Comparison of ENCODE assay signal across 22 cellular contexts in genomic region chr5:179475211-179475840, GRCh38.
DNase-seq lines count a peak whose midpoint lies in the region; ATAC-seq, FAIRE-seq and TF ChIP-seq lines count a peak whose summit lies in the region.
"Had no signal": no experiment of that assay in that cellular context is flagged by ENCODE, and none has a peak within 500 bp of the region (broad histone marks: within the 10 kb centered on the region; RNA-seq: fewer than 3 reads in every experiment).

No MANE protein-coding gene starts in this region.

- H3K79me1 ChIP-seq in IMR-90 (ENCODE audit: low read depth in 1 of 2, low read length in 2 of 2) = no peaks in the 10 kb centered on the region
- no peaks in the 10 kb centered on the region for H3K79me1 ChIP-seq in H1 (ENCODE audit: low read depth, low read length)

- H3K36me3 ChIP-seq in IMR-90 (ENCODE audit: control insufficient read depth, insufficient read depth, low read length) (no peaks in the 10 kb centered on the region), H1 (ENCODE audit: control insufficient read depth in 2 of 4, insufficient read depth in 4 of 4, low read length in 3 of 4) (no peaks in the 10 kb centered on the region), neural progenitor cell (no peaks in the 10 kb centered on the region)
- H3K36me3 ChIP-seq: heart right ventricle had no signal

- peak overlapping the region; percentile 52 for H3K27ac Mint-ChIP-seq in neural progenitor cell
- H3K27ac Mint-ChIP-seq: activated CD8-positive, alpha-beta T cell treated with anti-CD3 and anti-CD28 coated beads, Interleukin-2, amount 10 ng/mL, durations not matched to agents 7 days and 5 days; activated naive CD8-positive, alpha-beta T cell treated with anti-CD3 and anti-CD28 coated beads, Interleukin-2, amount 50 U/mL, for 24 hours; activated T-helper 1 cell treated with anti-CD3 and anti-CD28 coated beads, Interleukin-12 subunit alpha, Interleukin-12 subunit beta, Interleukin-2, Interleukin-4 antibody, amounts not matched to agents 30 ng/mL and 10 ng/mL and 1 ng/mL, durations not matched to agents 14 hours and 24 hours and 36 hours had no signal

- H3K27ac ChIP-seq in IMR-90 (ENCODE audit: insufficient read depth, low read length) (no peak overlapping the region), H1 (ENCODE audit: low read depth, low read length) (no peak overlapping the region), neural progenitor cell (no peak overlapping the region)
- H3K27ac ChIP-seq: skin epidermis had no signal

- no peak for TF ChIP-seq EP300 in H1 (IDR thresholded peaks at IDR 0.05; ENCODE audit: borderline replicate concordance in 1 of 2, low read depth in 2 of 2, low read length in 2 of 2)

- peaks cover 4% of the 10 kb centered on the region for H3K9me3 Mint-ChIP-seq in neural progenitor cell
- H3K9me3 Mint-ChIP-seq: activated naive CD8-positive, alpha-beta T cell treated with anti-CD3 and anti-CD28 coated beads, Interleukin-2, amount 50 U/mL, for 24 hours; activated T-helper 1 cell treated with anti-CD3 and anti-CD28 coated beads, Interleukin-12 subunit alpha, Interleukin-12 subunit beta, Interleukin-2, Interleukin-4 antibody, amounts not matched to agents 30 ng/mL and 10 ng/mL and 1 ng/mL, durations not matched to agents 14 hours and 24 hours and 36 hours had no signal

- H3K23me2 ChIP-seq in H1 (ENCODE audit: low read depth, low read length) = no peaks in the 10 kb centered on the region

- H2BK15ac ChIP-seq in IMR-90 (ENCODE audit: low read depth, low read length) (no peak overlapping the region), H1 (ENCODE audit: low read length) (0 out of 2 replicates have a peak overlapping the region, but pooled peaks have one; percentile 72)

- dilution Hi-C loops in IMR-90 (cut with HindIII; ENCODE audit: low sequenced_read_pairs, unreplicated experiment) = no loop called here

- H3K9me3 ChIP-seq in IMR-90 (ENCODE audit: control insufficient read depth, insufficient read depth, low read length) = peaks cover 2% of the 10 kb centered on the region; the same call in 1 of the 2 replicates
- H3K9me3 ChIP-seq in H1 (ENCODE audit: insufficient read depth in 2 of 2, low read depth in 1 of 2, low read length in 1 of 2) = no peaks in the 10 kb centered on the region
- H3K9me3 ChIP-seq in neural progenitor cell (ENCODE audit: low read depth) = no peaks in the 10 kb centered on the region

- H3K4me3 Mint-ChIP-seq in neural progenitor cell = no peak overlapping the region
- H3K4me3 Mint-ChIP-seq: activated CD8-positive, alpha-beta T cell treated with anti-CD3 and anti-CD28 coated beads, Interleukin-2, amount 10 ng/mL, durations not matched to agents 7 days and 5 days; activated naive CD8-positive, alpha-beta T cell treated with anti-CD3 and anti-CD28 coated beads, Interleukin-2, amount 50 U/mL, for 24 hours; activated T-helper 1 cell treated with anti-CD3 and anti-CD28 coated beads, Interleukin-12 subunit alpha, Interleukin-12 subunit beta, Interleukin-2, Interleukin-4 antibody, amounts not matched to agents 30 ng/mL and 10 ng/mL and 1 ng/mL, durations not matched to agents 14 hours and 24 hours and 36 hours had no signal

- peak overlapping the region; percentile 4 for H2AFZ ChIP-seq in IMR-90 (replicated peaks; ENCODE audit: low read length, poor library complexity)
- H2AFZ ChIP-seq in H1 (ENCODE audit: low read length) = 0 out of 2 replicates have a peak overlapping the region, but pooled peaks have one; percentile 20
- H2AFZ ChIP-seq in neural progenitor cell (replicated peaks) = peak overlapping the region; percentile 19

- H3K4ac ChIP-seq in IMR-90 (ENCODE audit: low read depth, low read length) (no peak overlapping the region), H1 (replicated peaks; ENCODE audit: insufficient read length, low read depth, low read length) (no peak overlapping the region)

- H2AK9ac ChIP-seq in IMR-90 (replicated peaks; ENCODE audit: low read depth, low read length, poor library complexity) = no peak overlapping the region

- H3K56ac ChIP-seq in IMR-90 (ENCODE audit: extremely low read depth, insufficient read depth, low read length) (no peak overlapping the region), H1 (replicated peaks; ENCODE audit: insufficient read length, low read depth, low read length) (no peak overlapping the region)

- H3K4me3 ChIP-seq in IMR-90 (ENCODE audit: insufficient read depth, low read depth, low read length) = no peak overlapping the region
- no peak overlapping the region for H3K4me3 ChIP-seq in H1 (ENCODE audit: extremely low read depth in 1 of 4, insufficient read depth in 2 of 4, low read depth in 3 of 4, low read length in 4 of 4)
- H3K4me3 ChIP-seq in neural progenitor cell = no peak overlapping the region
- H3K4me3 ChIP-seq: heart right ventricle, skin epidermis had no signal

- H3K9me1 ChIP-seq in IMR-90 (ENCODE audit: insufficient read depth, low read length) = no peaks in the 10 kb centered on the region

- H3F3A ChIP-seq in neural progenitor cell (ENCODE audit: low read depth) = no peaks in the 10 kb centered on the region

- in situ Hi-C loops in IMR-90 (cut with MboI; ENCODE audit: low sequenced_read_pairs) = loop anchor here (25.0 kb wide), 2 partner anchors 738 to 1188 kb away; partner anchors contain the start of gene ZNF354A

- no peak overlapping the region for H4K8ac ChIP-seq in IMR-90 (ENCODE audit: low read depth in 2 of 2, low read length in 2 of 2)
- peak overlapping the region; percentile 69; the same call in 1 of the 2 replicates for H4K8ac ChIP-seq in H1 (ENCODE audit: extremely low read depth, insufficient read depth, low read length)

- CTCF ChIA-PET in IMR-90 (lab: Yijun Ruan, JAX) = no interaction called here
- CTCF ChIA-PET in H1 (lab: Charles Lee; ENCODE audit: partially characterized antibody) = interaction anchor here (1.5 to 1.8 kb wide), 2 partner anchors 114 to 189 kb away, joined by 3 read pairs; no protein-coding TSS in a partner anchor

- H3K27me3 ChIP-seq in IMR-90 (ENCODE audit: control insufficient read depth, insufficient read depth, low read length) (no peaks in the 10 kb centered on the region), H1 (replicated peaks in 1 of 4; ENCODE audit: control insufficient read depth in 3 of 4, extremely low read depth in 1 of 4, insufficient read depth in 3 of 4, low read length in 3 of 4) (no peaks in the 10 kb centered on the region), neural progenitor cell (no peaks in the 10 kb centered on the region)

- no peak overlapping the region for H3K4me2 ChIP-seq in IMR-90 (ENCODE audit: low read depth, low read length)
- no peak overlapping the region for H3K4me2 ChIP-seq in H1 (ENCODE audit: insufficient read depth in 1 of 2, low read depth in 2 of 2, low read length in 2 of 2)
- no peak overlapping the region for H3K4me2 ChIP-seq in neural progenitor cell

- peaks cover 2% of the 10 kb centered on the region for H3K27me3 Mint-ChIP-seq in neural progenitor cell (ENCODE audit: insufficient read depth, low read depth)

- no TSS peak for BruUV-seq in IMR-90 (replicated peaks; lab: Mats Ljungman, UMichigan)

- TF ChIP-seq CTCF in IMR-90 (conservative IDR thresholded peaks at IDR 0.05; ENCODE audit: low read depth, low read length) (no peak), H1 (IDR thresholded peaks at IDR 0.05; ENCODE audit: control extremely low read depth in 1 of 3, insufficient read depth in 1 of 3, low read depth in 1 of 3, low read length in 3 of 3) (no peak), neural progenitor cell (IDR thresholded peaks at IDR 0.05) (no peak)

- TF ChIP-seq POLR2A in IMR-90 (IDR thresholded peaks at IDR 0.05; ENCODE audit: low read depth, low read length) = no peak
- no peak for TF ChIP-seq POLR2A in H1 (IDR thresholded peaks at IDR 0.05; ENCODE audit: control extremely low read depth in 1 of 2, low read depth in 2 of 2, low read length in 2 of 2)

- intact Hi-C loops in IMR-90 (cut with micrococcal nuclease) = no loop called here

- H2BK5ac ChIP-seq in IMR-90 (ENCODE audit: low read depth, low read length, poor library complexity, severe bottlenecking) = no peak overlapping the region
- H2BK5ac ChIP-seq in H1 (ENCODE audit: low read depth, low read length) = no peak overlapping the region

- H2BK120ac ChIP-seq in IMR-90 (ENCODE audit: low read depth, low read length) (no peak overlapping the region), H1 (replicated peaks; ENCODE audit: low read depth, low read length) (no peak overlapping the region)

- DNase-seq in DMS79 (lab: John Stamatoyannopoulos, UW) (peak; percentile 86), IMR-90 (no peak), H1 (ENCODE audit: low read depth in 1 of 2, low spot score in 2 of 2) (no peak), neural progenitor cell (ENCODE audit: low spot score) (peak; percentile 51), GM19240 (ENCODE audit: insufficient read length, low spot score) (no peak), NAMALWA (ENCODE audit: low spot score) (no peak)
- DNase-seq: activated CD8-positive, alpha-beta T cell treated with anti-CD3 and anti-CD28 coated beads, Interleukin-2, amount 10 ng/mL, durations not matched to agents 7 days and 5 days; activated naive CD8-positive, alpha-beta T cell treated with anti-CD3 and anti-CD28 coated beads, Interleukin-2, amount 50 U/mL, for 24 hours; Calu3; central memory CD4-positive, alpha-beta T cell; effector CD8-positive, alpha-beta T cell; heart right ventricle; islet precursor cell; Kasumi-1; NCI-H1694 treated with DMSO at 0.1 percent for 48 hours; SHP77 treated with DMSO at 0.1 percent for 48 hours; stimulated activated CD4-positive, alpha-beta T cell treated with anti-CD3 and anti-CD28 coated beads, Interleukin-4, amount 100 ng/mL, for 4 hours; stimulated activated CD8-positive, alpha-beta memory T cell treated with anti-CD3 and anti-CD28 coated beads, Interleukin-4, amount 100 ng/mL, for 48 hours; T-helper 1 cell had no signal

- H4K91ac ChIP-seq in IMR-90 (ENCODE audit: insufficient read depth, low read depth, low read length) (no peak overlapping the region), H1 (replicated peaks; ENCODE audit: insufficient read length, low read length) (no peak overlapping the region)

- no peak overlapping the region for H2AK5ac ChIP-seq in IMR-90 (ENCODE audit: low read depth, low read length)
- H2AK5ac ChIP-seq in H1 (ENCODE audit: low read depth, low read length) = no peak overlapping the region

- no peak overlapping the region for H3K18ac ChIP-seq in IMR-90 (ENCODE audit: low read depth, low read length)
- no peak overlapping the region for H3K18ac ChIP-seq in H1 (ENCODE audit: extremely low read depth, low read length)

- POLR2A ChIA-PET in IMR-90 (lab: Charles Lee; ENCODE audit: unreplicated experiment) = no interaction called here
- POLR2A ChIA-PET in H1 (lab: Charles Lee; ENCODE audit: partially characterized antibody) = no interaction called here

- TF ChIP-seq RAD21 in IMR-90 (IDR thresholded peaks at IDR 0.05; ENCODE audit: low read length) (no peak), H1 (IDR thresholded peaks at IDR 0.05 in 1 of 2, conservative IDR thresholded peaks at IDR 0.05 in 1 of 2; ENCODE audit: low read depth in 2 of 2, low read length in 2 of 2) (no peak)

- H3K4me1 ChIP-seq in IMR-90 (ENCODE audit: control insufficient read depth, insufficient read depth, low read length) (no peaks in the 10 kb centered on the region), H1 (replicated peaks in 1 of 4; ENCODE audit: control insufficient read depth in 3 of 4, insufficient read depth in 4 of 4, low read length in 3 of 4) (peaks cover 0 to 3% (median 0%) of the 10 kb centered on the region in 4 experiments; a peak in 1 of 7 replicates), neural progenitor cell (peaks cover 7% of the 10 kb centered on the region)
- H3K4me1 ChIP-seq: heart right ventricle had no signal

- H2BK12ac ChIP-seq in H1 (ENCODE audit: low read depth, low read length) = 0 out of 2 replicates have a peak overlapping the region, but pooled peaks have one; percentile 9

- H3K36me3 Mint-ChIP-seq in neural progenitor cell = no peaks in the 10 kb centered on the region

- H3K9ac ChIP-seq in IMR-90 (ENCODE audit: low read depth, low read length) (no peak overlapping the region), H1 (replicated peaks in 1 of 4; ENCODE audit: extremely low read depth in 1 of 4, low read depth in 3 of 4, low read length in 3 of 4) (no peak overlapping the region), neural progenitor cell (no peak overlapping the region)

- H2BK20ac ChIP-seq in IMR-90 (ENCODE audit: low read depth, low read length) (no peak overlapping the region), H1 (ENCODE audit: low read length) (no peak overlapping the region)

- peaks cover 15% of the 10 kb centered on the region for H3K4me1 Mint-ChIP-seq in neural progenitor cell
- H3K4me1 Mint-ChIP-seq: activated naive CD8-positive, alpha-beta T cell treated with anti-CD3 and anti-CD28 coated beads, Interleukin-2, amount 50 U/mL, for 24 hours had no signal

- no peak overlapping the region for H3K14ac ChIP-seq in IMR-90 (replicated peaks; ENCODE audit: low read depth, low read length)
- no peak overlapping the region for H3K14ac ChIP-seq in H1 (ENCODE audit: insufficient read length)

- 16% methylated on average over 7 of the region's 22 CpGs; no CpG with 5 or more reads in 1 of the 2 experiments for WGBS in IMR-90 (ENCODE audit: extremely low coverage in 2 of 2, insufficient read length in 1 of 2), 2 experiments
- WGBS in H1 (ENCODE audit: extremely low coverage in 1 of 2, insufficient coverage in 1 of 2, insufficient read length in 1 of 2, insufficient replicate concordance in 2 of 2, low coverage in 1 of 2, low lambda C conversion rate in 2 of 2, missing lambda C conversion rate in 1 of 2), 2 experiments = 92% methylated on average over 20 of the region's 22 CpGs; no CpG with 5 or more reads in 1 of the 2 experiments

- no peak overlapping the region for H3K23ac ChIP-seq in IMR-90 (ENCODE audit: low read depth, low read length)
- H3K23ac ChIP-seq in H1 (ENCODE audit: insufficient read length) = no peak overlapping the region

- H4K5ac ChIP-seq in IMR-90 (ENCODE audit: low read depth, low read length) = no peak overlapping the region
- no peak overlapping the region for H4K5ac ChIP-seq in H1 (ENCODE audit: insufficient read length, low read depth, low read length)

- no peak for ATAC-seq in IMR-90 (ENCODE audit: low read depth)
- no peak for ATAC-seq in esophagus mucosa
- ATAC-seq: activated CD8-positive, alpha-beta T cell treated with anti-CD3 and anti-CD28 coated beads, Interleukin-2, amount 10 ng/mL, durations not matched to agents 7 days and 5 days; activated naive CD8-positive, alpha-beta T cell treated with anti-CD3 and anti-CD28 coated beads, Interleukin-2, amount 50 U/mL, for 24 hours; heart right ventricle had no signal

- no peaks in the 10 kb centered on the region for H3K79me2 ChIP-seq in H1 (ENCODE audit: control insufficient read depth in 1 of 2, insufficient read depth in 2 of 2, low read length in 2 of 2)
- H3K79me2 ChIP-seq in neural progenitor cell (ENCODE audit: low read depth) = no peaks in the 10 kb centered on the region

- no peak for FAIRE-seq in H1 (lab: Jason Lieb, UNC)

- H4K20me1 ChIP-seq in IMR-90 (ENCODE audit: insufficient read depth, low read length) (no peaks in the 10 kb centered on the region), H1 (replicated peaks in 1 of 2; ENCODE audit: control insufficient read depth in 1 of 2, insufficient read depth in 2 of 2, low read length in 2 of 2) (no peaks in the 10 kb centered on the region), neural progenitor cell (ENCODE audit: low read depth) (no peaks in the 10 kb centered on the region)

Comparison
In these comparisons a context has a peak if more than half of its experiments do, and no peak if none do; other contexts are left out.
1. DNase-seq: peak in DMS79 (single experiment) and neural progenitor cell (single experiment); none in IMR-90 (single experiment), H1 (0 of 2), GM19240 (single experiment) and NAMALWA (single experiment).
2. Peak in every context shown above with its lines, with median percentiles within 50 percentile points of each other: H2AFZ ChIP-seq.